ENCODE assay signal across 26 cellular contexts in the genomic region with DNA sequence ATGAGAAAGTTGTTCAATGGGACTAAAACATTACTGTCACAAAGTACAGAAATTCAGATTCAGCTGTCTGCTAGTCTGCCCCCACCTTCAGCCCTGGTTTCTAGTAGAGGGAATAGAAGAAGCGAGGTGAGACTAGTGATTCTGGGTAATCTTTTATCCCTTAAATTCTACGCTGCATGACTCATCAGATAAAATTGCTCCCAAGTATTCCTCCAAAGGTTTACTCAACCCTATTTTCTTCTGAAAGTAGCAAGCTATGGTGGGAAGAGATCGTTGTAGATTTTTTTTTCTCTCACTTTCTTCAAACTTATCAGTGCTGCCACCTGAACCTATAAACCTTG.
DNase-seq lines count a peak whose midpoint lies in the region; ATAC-seq, FAIRE-seq and TF ChIP-seq lines count a peak whose summit lies in the region.
"Had no signal": no experiment of that assay in that cellular context is flagged by ENCODE, and none has a peak within 500 bp of the region (broad histone marks: within the 10 kb centered on the region; RNA-seq: fewer than 3 reads in every experiment).

No MANE protein-coding gene starts in this region.

- intact Hi-C loops in esophagus muscularis mucosa (cut with DNase I) = no loop called here

- TF ChIP-seq POLR2A in H54 (IDR thresholded peaks at IDR 0.05; ENCODE audit: low read depth, low read length) (no peak), esophagus muscularis mucosa (IDR thresholded peaks at IDR 0.05; ENCODE audit: low read depth) (no peak)

- peak overlapping the region; percentile 1 to 16 (median 4) for H3K4me3 ChIP-seq in esophagus muscularis mucosa
- H3K4me3 ChIP-seq: coronary artery, GM23248, heart right ventricle, right lobe of liver, vagina had no signal

- DNase-seq in H54 (ENCODE audit: insufficient read length, low spot score) (peak; percentile 2), RWPE1 (ENCODE audit: low spot score) (peak; percentile 30), esophagus muscularis mucosa (ENCODE audit: extremely low spot score) (no peak), urothelium cell line (ENCODE audit: low spot score) (peak; percentile 18), NCI-H187 (lab: John Stamatoyannopoulos, UW) (no peak)
- DNase-seq: activated CD4-positive, alpha-beta T cell treated with anti-CD3 and anti-CD28 coated beads for 4 hours; activated CD8-positive, alpha-beta T cell treated with anti-CD3 and anti-CD28 coated beads, Interleukin-2, amount 10 ng/mL, durations not matched to agents 7 days and 5 days; activated naive CD4-positive, alpha-beta T cell treated with anti-CD3 and anti-CD28 coated beads, Interleukin-2, amount 50 U/mL, for 16 hours; amygdala; C1 segment of cervical spinal cord; DMS53; effector memory CD4-positive, alpha-beta T cell; erythroblast; foreskin melanocyte; GDM1; GM23248; heart right ventricle; NCI-H1436 treated with DMSO at 0.1 percent for 48 hours; NCI-H345; right lobe of liver; stimulated activated CD8-positive, alpha-beta memory T cell treated with anti-CD3 and anti-CD28 coated beads, Interleukin-4, amount 100 ng/mL, for 48 hours had no signal

- peaks cover 0 to 60% (median 51%) of the 10 kb centered on the region in 4 donors for H3K4me1 ChIP-seq in esophagus muscularis mucosa
- H3K4me1 ChIP-seq: right lobe of liver, vagina had no signal

- no peak for ATAC-seq in GM21717 (IDR thresholded peaks at IDR 0.05; ENCODE audit: unreplicated experiment)
- no peak for ATAC-seq in GM21737 (IDR thresholded peaks at IDR 0.05; ENCODE audit: unreplicated experiment)
- ATAC-seq: activated CD8-positive, alpha-beta T cell treated with anti-CD3 and anti-CD28 coated beads, Interleukin-2, amount 10 ng/mL, durations not matched to agents 7 days and 5 days; heart right ventricle; Panc1; right lobe of liver had no signal

- TF ChIP-seq EP300 in esophagus muscularis mucosa (IDR thresholded peaks at IDR 0.05) = no peak

- CTCF ChIA-PET in RWPE1 (lab: Yijun Ruan, JAX) = interaction anchor here (2.3 kb wide), 1 partner anchor 32 kb away, joined by 10 read pairs; no protein-coding TSS in a partner anchor

- no peak for FAIRE-seq in H54 (lab: Jason Lieb, UNC)
- FAIRE-seq in urothelium cell line (lab: Jason Lieb, UNC) = no peak

- TF ChIP-seq CTCF in RWPE1 (conservative IDR thresholded peaks at IDR 0.05; ENCODE audit: low read depth) = no peak
- no peak for TF ChIP-seq CTCF in esophagus muscularis mucosa (IDR thresholded peaks at IDR 0.05)

- no peaks in the 10 kb centered on the region for H3K9me3 ChIP-seq in esophagus muscularis mucosa
- H3K9me3 ChIP-seq: right lobe of liver, vagina had no signal

- no peak overlapping the region for H3K27ac ChIP-seq in RWPE1
- peak overlapping the region; percentile 80 to 87 (median 85) for H3K27ac ChIP-seq in esophagus muscularis mucosa (replicated peaks in 1 of 4)
- H3K27ac ChIP-seq: coronary artery, GM23248, heart right ventricle, right lobe of liver, vagina had no signal

- POLR2A ChIA-PET in RWPE1 (lab: Yijun Ruan, JAX; ENCODE audit: low non-redundant PET) = no interaction called here

- WGBS in esophagus muscularis mucosa = 65% methylated on average over 3 of the region's 3 CpGs

- no peaks in the 10 kb centered on the region for H3K27me3 ChIP-seq in esophagus muscularis mucosa
- H3K27me3 ChIP-seq: heart right ventricle, right lobe of liver, vagina had no signal

- no peaks in the 10 kb centered on the region for H3K36me3 ChIP-seq in esophagus muscularis mucosa
- H3K36me3 ChIP-seq: heart right ventricle, right lobe of liver, vagina had no signal

Comparison
In these comparisons a context has a peak if more than half of its experiments do, and no peak if none do; other contexts are left out.
1. DNase-seq: peak in H54 (single experiment), RWPE1 (single experiment) and urothelium cell line (single experiment); none in esophagus muscularis mucosa (single experiment) and NCI-H187 (0 of 2).